Comparison of ENCODE assay signal across 8 cellular contexts in genomic region chr2:43634604-43635306, GRCh38. TPM values are rescaled to one million over a fixed set of nuclear protein-coding genes. Genes with fewer than 3 reads are reported as not detected.
DNase-seq lines count a peak whose midpoint lies in the region.

No MANE protein-coding gene starts in this region.

- in situ Hi-C loops in SK-MEL-5 (cut with HindIII; ENCODE audit: low pct_unique_long_range_greater_than_20kb, low sequenced_read_pairs): no loop called here

- POLR2A ChIA-PET in activated CD4-positive, alpha-beta memory T cell treated with anti-CD3 and anti-CD28 coated beads, Interleukin-2, amount 10 ng/mL, durations not matched to agents 7 days and 5 days (lab: Charles Lee): no interaction called here

- no peak overlapping the region for H3K27ac Mint-ChIP-seq in activated CD4-positive, alpha-beta memory T cell treated with anti-CD3 and anti-CD28 coated beads, Interleukin-2, amount 10 ng/mL, durations not matched to agents 7 days and 5 days

- DNase-seq in AG08395 (ENCODE audit: low spot score) (peak; percentile 49), M059J (ENCODE audit: low read depth) (peak; percentile 68), SK-MEL-5 (ENCODE audit: low read depth, low spot score) (peak; percentile 74), iris pigment epithelial cell (ENCODE audit: low read depth) (peak; percentile 80), iPS-NIHi11 (ENCODE audit: low spot score) (no peak), HuH-7.5 (ENCODE audit: low spot score) (no peak)
- no peak for DNase-seq in activated CD4-positive, alpha-beta memory T cell treated with anti-CD3 and anti-CD28 coated beads, Interleukin-2, amount 10 ng/mL, durations not matched to agents 7 days and 5 days
- DNase-seq in NK-92 treated with Interleukin-12 subunit alpha and Interleukin-12 subunit beta, amount 100 ng/mL, for 24 hours (lab: John Stamatoyannopoulos, UW): no peak

- CTCF ChIA-PET in activated CD4-positive, alpha-beta memory T cell treated with anti-CD3 and anti-CD28 coated beads, Interleukin-2, amount 10 ng/mL, durations not matched to agents 7 days and 5 days (lab: Charles Lee): interaction anchor here (0.7 to 1.3 kb wide), 2 partner anchors 28 to 57 kb away, joined by 3 to 4 read pairs; no protein-coding TSS in a partner anchor

- no peaks in the 10 kb centered on the region for H3K36me3 Mint-ChIP-seq in activated CD4-positive, alpha-beta memory T cell treated with anti-CD3 and anti-CD28 coated beads, Interleukin-2, amount 10 ng/mL, durations not matched to agents 7 days and 5 days (ENCODE audit: low read depth)

- no peak overlapping the region for H3K4me3 Mint-ChIP-seq in activated CD4-positive, alpha-beta memory T cell treated with anti-CD3 and anti-CD28 coated beads, Interleukin-2, amount 10 ng/mL, durations not matched to agents 7 days and 5 days

- peaks cover 63% of the 10 kb centered on the region for H3K27me3 Mint-ChIP-seq in activated CD4-positive, alpha-beta memory T cell treated with anti-CD3 and anti-CD28 coated beads, Interleukin-2, amount 10 ng/mL, durations not matched to agents 7 days and 5 days

- H3K4me1 Mint-ChIP-seq in activated CD4-positive, alpha-beta memory T cell treated with anti-CD3 and anti-CD28 coated beads, Interleukin-2, amount 10 ng/mL, durations not matched to agents 7 days and 5 days: peaks cover 13% of the 10 kb centered on the region

- H3K9me3 Mint-ChIP-seq in activated CD4-positive, alpha-beta memory T cell treated with anti-CD3 and anti-CD28 coated beads, Interleukin-2, amount 10 ng/mL, durations not matched to agents 7 days and 5 days: no peaks in the 10 kb centered on the region

RNA-seq across cellular contexts. Expression of gene PLEKHH2, which starts 2.3 kb away (rescaled TPM):
- 2.4 and 2.5 TPM in 2 replicates for total RNA-seq in M059J (2014; rRNA removed; shearing (Covaris generic))
- 17.6 and 20.9 TPM in 2 replicates for total RNA-seq in SK-MEL-5 (2014; rRNA removed; shearing (Covaris generic))
- polyA plus RNA-seq in SK-MEL-5 (2015; cell fraction: cytosol; rRNA removed): 10.8 and 15.3 TPM in 2 replicates
- 240 and 283 TPM in 2 replicates for polyA plus RNA-seq in SK-MEL-5 (2015; cell fraction: nucleus; rRNA removed)
- total RNA-seq in activated CD4-positive, alpha-beta memory T cell treated with anti-CD3 and anti-CD28 coated beads, Interleukin-2, amount 10 ng/mL, durations not matched to agents 7 days and 5 days: under 1 TPM; 0.35 to 0.48 TPM

RNA-seq across cellular contexts. Expression of gene THADA, which starts 38.9 kb away (rescaled TPM):
- 8.7 and 12.7 TPM in 2 replicates for total RNA-seq in M059J (2014; rRNA removed; shearing (Covaris generic))
- 50.3 and 57.3 TPM in 2 replicates for total RNA-seq in SK-MEL-5 (2014; rRNA removed; shearing (Covaris generic))
- polyA plus RNA-seq in SK-MEL-5 (2015; cell fraction: cytosol; rRNA removed): 34.9 and 35.5 TPM in 2 replicates
- 179 and 266 TPM in 2 replicates for polyA plus RNA-seq in SK-MEL-5 (2015; cell fraction: nucleus; rRNA removed)
- 10 to 100 TPM; 21.6 to 25.8 TPM for total RNA-seq in activated CD4-positive, alpha-beta memory T cell treated with anti-CD3 and anti-CD28 coated beads, Interleukin-2, amount 10 ng/mL, durations not matched to agents 7 days and 5 days

RNA-seq across cellular contexts. Expression of gene C1GALT1C1L, which starts 41.5 kb away (rescaled TPM):
- total RNA-seq in M059J (2014; rRNA removed; shearing (Covaris generic)): 0.89 and 2.4 TPM in 2 replicates
- 1.0 and 1.2 TPM in 2 replicates for total RNA-seq in SK-MEL-5 (2014; rRNA removed; shearing (Covaris generic))
- polyA plus RNA-seq in SK-MEL-5 (2015; cell fraction: cytosol; rRNA removed): 0.99 and 1.6 TPM in 2 replicates
- 3.3 and 3.6 TPM in 2 replicates for polyA plus RNA-seq in SK-MEL-5 (2015; cell fraction: nucleus; rRNA removed)
- total RNA-seq in activated CD4-positive, alpha-beta memory T cell treated with anti-CD3 and anti-CD28 coated beads, Interleukin-2, amount 10 ng/mL, durations not matched to agents 7 days and 5 days: not detected

Comparison
In these comparisons a context has a peak if more than half of its experiments do, and no peak if none do; other contexts are left out.
1. DNase-seq: peak in AG08395 (single experiment), M059J (single experiment), SK-MEL-5 (single experiment) and iris pigment epithelial cell (single experiment); none in activated CD4-positive, alpha-beta memory T cell treated with anti-CD3 and anti-CD28 coated beads, Interleukin-2, amount 10 ng/mL, durations not matched to agents 7 days and 5 days (single experiment), NK-92 treated with Interleukin-12 subunit alpha and Interleukin-12 subunit beta, amount 100 ng/mL, for 24 hours (single experiment), iPS-NIHi11 (single experiment) and HuH-7.5 (single experiment).